In genomic region chr13:35479223-35479536, GRCh38 we compare ENCODE assay signal across 23 cellular contexts. TPM values are rescaled to one million over a fixed set of nuclear protein-coding genes. Genes with fewer than 3 reads are reported as not detected.
DNase-seq lines count a peak whose midpoint lies in the region; ATAC-seq and TF ChIP-seq lines count a peak whose summit lies in the region.
"Had no signal": no experiment of that assay in that cellular context is flagged by ENCODE, and none has a peak within 500 bp of the region (broad histone marks: within the 10 kb centered on the region; RNA-seq: fewer than 3 reads in every experiment).

No MANE protein-coding gene starts in this region.

- intact Hi-C loops in gastrocnemius medialis (cut with DNase I; ENCODE audit: low total_unique reads), result loop anchor here (5.0 kb wide), 1 partner anchor 1523 kb away; the partner anchor contains the start of gene EXOSC8

- H3K27me3 ChIP-seq in H7 (ENCODE audit: control insufficient read depth, insufficient read depth, low read length) (peaks cover 50% of the 10 kb centered on the region), WERI-Rb-1 (ENCODE audit: insufficient read depth, low read depth, severe bottlenecking) (no peaks in the 10 kb centered on the region), gastrocnemius medialis (no peaks in the 10 kb centered on the region), MM.1S (replicated peaks; ENCODE audit: insufficient read depth, low read length) (no peaks in the 10 kb centered on the region)
- H3K27me3 ChIP-seq: ascending aorta, testis had no signal

- in situ Hi-C loops in gastrocnemius medialis (cut with MboI; ENCODE audit: low sequenced_read_pairs in 4 of 4), result loop anchor here in 3 of 4 donors (10.0 kb wide), 1 partner anchor 476 kb away; no protein-coding TSS in a partner anchor

- no peak for TF ChIP-seq CTCF in WERI-Rb-1 (IDR thresholded peaks at IDR 0.05; ENCODE audit: low read depth, low read length)
- no peak for TF ChIP-seq CTCF in gastrocnemius medialis (IDR thresholded peaks at IDR 0.05 in 4 of 5, conservative IDR thresholded peaks at IDR 0.05 in 1 of 5)
- no peak for TF ChIP-seq CTCF in MM.1S (IDR thresholded peaks at IDR 0.05; ENCODE audit: low read length)

- no peak for ATAC-seq in gastrocnemius medialis
- no peak for ATAC-seq in HG02610 (IDR thresholded peaks at IDR 0.05; ENCODE audit: unreplicated experiment)
- ATAC-seq: Right ventricle myocardium inferior; stimulated activated memory B cell treated with anti-CD40 and anti-IgM and Interleukin-4, amounts not matched to agents 10 μg/mL and 1 μg/mL and 100 μg/mL, for 72 hours; T-helper 17 cell had no signal

- H3K27ac ChIP-seq in WERI-Rb-1 (peak overlapping the region; percentile 97), gastrocnemius medialis (peak overlapping the region in 3 of 4 donors; percentile 86 to 95 (median 87)), MM.1S (ENCODE audit: low read length) (no peak overlapping the region)
- H3K27ac ChIP-seq: ascending aorta, esophagus squamous epithelium, testis had no signal

- no peaks in the 10 kb centered on the region for H3F3A ChIP-seq in MM.1S (ENCODE audit: insufficient read depth, low read length)

- H3K9me2 ChIP-seq in MM.1S (replicated peaks; ENCODE audit: insufficient read depth, low read length), result no peaks in the 10 kb centered on the region

- H3K4me1 ChIP-seq in gastrocnemius medialis (peaks cover 17 to 34% of the 10 kb centered on the region in 2 donors), MM.1S (ENCODE audit: low read length) (no peaks in the 10 kb centered on the region)
- H3K4me1 ChIP-seq: ascending aorta, testis had no signal

- no peaks in the 10 kb centered on the region for H3K79me2 ChIP-seq in MM.1S (ENCODE audit: low read length)

- H4K20me1 ChIP-seq in MM.1S (ENCODE audit: insufficient read depth, low read length), result no peaks in the 10 kb centered on the region

- H3K36me3 ChIP-seq in H7 (replicated peaks; ENCODE audit: control insufficient read depth, insufficient read depth, low read length), result no peaks in the 10 kb centered on the region
- peaks cover 18% of the 10 kb centered on the region for H3K36me3 ChIP-seq in WERI-Rb-1
- H3K36me3 ChIP-seq in gastrocnemius medialis, result no peaks in the 10 kb centered on the region
- H3K36me3 ChIP-seq in MM.1S (replicated peaks; ENCODE audit: insufficient read depth, low read length), result no peaks in the 10 kb centered on the region
- H3K36me3 ChIP-seq: ascending aorta, esophagus squamous epithelium, heart left ventricle had no signal

- no peak overlapping the region for H3K4me3 ChIP-seq in H7 (ENCODE audit: insufficient read depth, low read depth, low read length)
- H3K4me3 ChIP-seq in WERI-Rb-1 (ENCODE audit: low read depth, low read length), result peak overlapping the region; percentile 56
- H3K4me3 ChIP-seq in iPS-11a (ENCODE audit: low read depth, low read length), result peak overlapping the region; percentile 31
- peak overlapping the region in 2 of 4 donors; percentile 43 to 51 for H3K4me3 ChIP-seq in gastrocnemius medialis
- no peak overlapping the region for H3K4me3 ChIP-seq in MM.1S (ENCODE audit: low read length)
- H3K4me3 ChIP-seq: ascending aorta, testis had no signal

- no peak overlapping the region for H2AFZ ChIP-seq in MM.1S (ENCODE audit: low read length)

- H3K9ac ChIP-seq in MM.1S (ENCODE audit: low read length), result no peak overlapping the region

- no peaks in the 10 kb centered on the region for H3K9me3 ChIP-seq in WERI-Rb-1 (ENCODE audit: severe bottlenecking)
- no peaks in the 10 kb centered on the region for H3K9me3 ChIP-seq in gastrocnemius medialis
- H3K9me3 ChIP-seq in MM.1S (replicated peaks; ENCODE audit: insufficient read depth, low read length), result no peaks in the 10 kb centered on the region
- H3K9me3 ChIP-seq: ascending aorta, esophagus squamous epithelium, heart left ventricle, testis had no signal

- TF ChIP-seq POLR2A in gastrocnemius medialis (IDR thresholded peaks at IDR 0.05), result no peak

- DNase-seq in H7 (peak; percentile 60), WERI-Rb-1 (peak; percentile 75), gastrocnemius medialis (no peak), MM.1S (no peak)
- no peak for DNase-seq in activated effector memory CD4-positive, alpha-beta T cell treated with anti-CD3 and anti-CD28 coated beads, Interleukin-2, amount 50 U/mL, for 16 hours
- DNase-seq: activated CD4-positive, alpha-beta memory T cell treated with anti-CD3 and anti-CD28 coated beads for 36 hours; activated naive CD4-positive, alpha-beta T cell treated with anti-CD3 and anti-CD28 coated beads for 36 hours; activated T-cell treated with anti-CD3 and anti-CD28 coated beads for 4 hours; DND-41; effector CD8-positive, alpha-beta T cell; esophagus squamous epithelium; NCI-H2107; NCI-H526; T-helper 17 cell; testis had no signal

- H3K4me2 ChIP-seq in MM.1S (ENCODE audit: low read depth, low read length), result no peak overlapping the region

RNA-seq across cellular contexts. Expression of gene MAB21L1, which starts 2.7 kb away (rescaled TPM):
- total RNA-seq in H7 (2014; rRNA removed; shearing (Covaris generic)), result 0.07 TPM in 2 replicates
- 1 to 10 TPM; 3.2 to 4.2 (median 3.5) TPM for total RNA-seq in gastrocnemius medialis
- total RNA-seq: activated CD4-positive, alpha-beta memory T cell treated with anti-CD3 and anti-CD28 coated beads for 36 hours; activated naive CD4-positive, alpha-beta T cell treated with anti-CD3 and anti-CD28 coated beads for 36 hours; ascending aorta; HT1080; mononuclear cell; T-helper 17 cell; testis had no signal

Comparison
In these comparisons a context has a peak if more than half of its experiments do, and no peak if none do; other contexts are left out.
1. DNase-seq: peak in H7 (single experiment) and WERI-Rb-1 (single experiment); none in gastrocnemius medialis (0 of 2), activated effector memory CD4-positive, alpha-beta T cell treated with anti-CD3 and anti-CD28 coated beads, Interleukin-2, amount 50 U/mL, for 16 hours (single experiment) and MM.1S (single experiment).
2. H3K4me3 ChIP-seq: peak in WERI-Rb-1 (single experiment) and iPS-11a (single experiment); none in H7 (single experiment) and MM.1S (single experiment).